ENCODE assay signal across 9 cellular contexts in genomic region chr22:28977481-28977971, GRCh38.
A peak's percentile ranks its signal among the peaks of the same experiment; 100 is the strongest.
DNase-seq lines count a peak whose midpoint lies in the region; TF ChIP-seq lines count a peak whose summit lies in the region.
"Had no signal": no experiment of that assay in that cellular context is flagged by ENCODE, and none has a peak within 500 bp of the region (broad histone marks: within the 10 kb centered on the region; RNA-seq: fewer than 3 reads in every experiment).

No MANE protein-coding gene starts in this region.

- no peak overlapping the region for H2AFZ ChIP-seq in GM23248

- H3K9me3 ChIP-seq in GM23248 (ENCODE audit: low read depth) (no peaks in the 10 kb centered on the region), left ventricle myocardium inferior (replicated peaks) (no peaks in the 10 kb centered on the region)

- H3K4me3 ChIP-seq in GM23248: peak overlapping the region; percentile 19; the same call in 1 of the 2 replicates
- peak overlapping the region; percentile 6 for H3K4me3 ChIP-seq in astrocyte of the spinal cord (ENCODE audit: low read depth, low read length)
- peak overlapping the region; percentile 51 for H3K4me3 ChIP-seq in left ventricle myocardium inferior

- no peaks in the 10 kb centered on the region for H4K20me1 ChIP-seq in GM23248 (ENCODE audit: insufficient read depth)

- TF ChIP-seq CTCF in astrocyte of the spinal cord (IDR thresholded peaks at IDR 0.05; ENCODE audit: low read depth, low read length): no peak
- TF ChIP-seq CTCF in left ventricle myocardium inferior (IDR thresholded peaks at IDR 0.05; ENCODE audit: borderline replicate concordance): no peak

- no peaks in the 10 kb centered on the region for H3F3A ChIP-seq in GM23248 (ENCODE audit: insufficient read depth)

- no peaks in the 10 kb centered on the region for H3K9me2 ChIP-seq in GM23248 (ENCODE audit: insufficient read depth)

- H3K79me2 ChIP-seq in GM23248 (ENCODE audit: insufficient read depth): no peaks in the 10 kb centered on the region

- H3K4me1 ChIP-seq in GM23248 (ENCODE audit: insufficient read depth): peaks cover 21% of the 10 kb centered on the region
- peaks cover 30% of the 10 kb centered on the region for H3K4me1 ChIP-seq in left ventricle myocardium inferior

- H3K9ac ChIP-seq in GM23248: no peak overlapping the region

- in situ Hi-C loops in GM23248 (cut with MboI): no loop called here
- in situ Hi-C loops in astrocyte of the spinal cord (cut with HindIII; ENCODE audit: low sequenced_read_pairs): no loop called here

- H3K27me3 ChIP-seq in GM23248 (replicated peaks; ENCODE audit: insufficient read depth) (no peaks in the 10 kb centered on the region), left ventricle myocardium inferior (ENCODE audit: low read depth) (no peaks in the 10 kb centered on the region)

- peak overlapping the region; percentile 16 for H3K4me2 ChIP-seq in GM23248 (ENCODE audit: unreplicated experiment)

- H3K36me3 ChIP-seq in GM23248 (ENCODE audit: low read depth) (no peaks in the 10 kb centered on the region), left ventricle myocardium inferior (no peaks in the 10 kb centered on the region)

- no peak overlapping the region for H3K27ac ChIP-seq in GM23248
- peak overlapping the region; percentile 29 for H3K27ac ChIP-seq in left ventricle myocardium inferior (replicated peaks)

- DNase-seq in GM23248 (peak; percentile 25), astrocyte of the spinal cord (ENCODE audit: low read depth, low spot score) (peak; percentile 72), left ventricle myocardium inferior (no peak), renal cortical epithelial cell (ENCODE audit: low read depth) (peak; percentile 52), LoVo (ENCODE audit: low spot score) (no peak), NCI-H2171 treated with DMSO at 0.1 percent for 48 hours (lab: John Stamatoyannopoulos, UW) (no peak), T-helper 9 cell (no peak)
- DNase-seq in activated effector memory CD4-positive, alpha-beta T cell treated with anti-CD3 and anti-CD28 coated beads, Interleukin-2, amount 50 U/mL, for 16 hours: no peak
- DNase-seq: naive B cell had no signal

- 65 to 72% methylated on average over 5 of the region's 5 CpGs for WGBS in GM23248 (ENCODE audit: low coverage in 1 of 2, low lambda C conversion rate in 2 of 2, missing lambda C conversion rate in 2 of 2), 2 experiments

- intact Hi-C loops in left ventricle myocardium inferior (cut with micrococcal nuclease): no loop called here

Comparison
In these comparisons a context has a peak if more than half of its experiments do, and no peak if none do; other contexts are left out.
1. DNase-seq: peak in GM23248 (single experiment), astrocyte of the spinal cord (single experiment) and renal cortical epithelial cell (single experiment); none in left ventricle myocardium inferior (single experiment), LoVo (single experiment), NCI-H2171 treated with DMSO at 0.1 percent for 48 hours (single experiment), T-helper 9 cell (single experiment) and activated effector memory CD4-positive, alpha-beta T cell treated with anti-CD3 and anti-CD28 coated beads, Interleukin-2, amount 50 U/mL, for 16 hours (single experiment).
2. Peak in every context shown above with its lines, with median percentiles within 50 percentile points of each other: H3K4me3 ChIP-seq.